In genomic region chr7:38312776-38313175, GRCh38 we compare ENCODE assay signal across 1 cellular context.
TF ChIP-seq lines count a peak whose summit lies in the region.

No MANE protein-coding gene starts in this region.

TF ChIP-seq in GM23338, 12 proteins besides CTCF, POLR2A, EP300 and RAD21 (continued from another document):
- no peak for TF ChIP-seq REST (IDR thresholded peaks at IDR 0.05; ENCODE audit: unreplicated experiment)
- no peak for TF ChIP-seq STAT1 (IDR thresholded peaks at IDR 0.05; ENCODE audit: unreplicated experiment)
TF ChIP-seq in GM23338: peak in this region for 0.
